ENCODE assay signal across 8 cellular contexts in the genomic region with DNA sequence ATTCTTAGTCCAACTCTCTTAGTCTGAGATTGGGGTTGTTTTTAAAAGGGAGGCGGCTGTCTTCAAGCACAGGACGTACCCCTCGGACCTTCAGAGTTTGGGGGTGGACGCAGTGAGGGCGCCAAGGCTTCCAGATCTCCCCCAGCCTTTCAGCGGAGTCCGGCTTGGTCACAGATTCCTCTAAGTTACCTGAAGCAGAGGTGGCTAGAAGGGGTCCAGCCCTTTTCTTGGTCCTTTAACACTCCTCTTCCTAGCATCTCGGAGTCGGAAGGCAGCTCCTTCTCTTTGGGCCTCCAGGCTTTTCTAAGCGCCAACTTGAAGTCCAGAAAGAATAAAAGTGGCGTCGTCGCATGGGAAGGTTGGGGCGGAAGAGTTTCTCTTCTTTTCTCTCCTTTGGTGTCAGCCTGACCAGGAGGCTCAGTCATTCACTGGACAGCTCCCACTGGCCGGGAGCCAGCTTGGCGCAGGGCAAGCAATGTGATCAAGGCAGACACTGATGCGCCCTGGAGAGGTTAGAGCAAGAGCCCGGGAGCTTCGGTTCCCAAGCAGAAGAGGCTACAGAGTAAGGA. TPM values are rescaled to one million over a fixed set of nuclear protein-coding genes. Genes with fewer than 3 reads are reported as not detected.
DNase-seq lines count a peak whose midpoint lies in the region; ATAC-seq and TF ChIP-seq lines count a peak whose summit lies in the region.

No MANE protein-coding gene starts in this region.

- DNase-seq in CD14-positive monocyte (ENCODE audit: low spot score) (no peak), WTC11 (ENCODE audit: low spot score) (peak; percentile 64), fibroblast of the conjunctiva (ENCODE audit: low read depth) (peak; percentile 41), neural crest cell (ENCODE audit: low read depth, low spot score) (no peak), OCI-M2 (lab: John Stamatoyannopoulos, UW; ENCODE audit: unreplicated experiment) (no peak)

- POLR2A ChIA-PET in WTC11 (lab: Charles Lee), result interaction anchor here (1.0 kb wide), 1 partner anchor 289 kb away, joined by 4 read pairs; the partner anchor contains the start of gene PARP2

- intact Hi-C loops in CD14-positive monocyte (cut with micrococcal nuclease), result loop anchor here in 1 of 2 donors (5.0 kb wide), 1 partner anchor 50 kb away; the partner anchor contains the start of gene RNASE4

- H3K27me3 Mint-ChIP-seq in CD14-positive monocyte (ENCODE audit: low read depth in 3 of 3) (peaks cover 95 to 99% (median 95%) of the 10 kb centered on the region in 3 donors), WTC11 (ENCODE audit: low read depth) (peaks cover 58% of the 10 kb centered on the region), neural crest cell (ENCODE audit: low read depth) (peaks cover 97% of the 10 kb centered on the region)

- CTCF ChIA-PET in WTC11 (lab: Charles Lee), result interaction anchor here (0.9 to 3.1 kb wide), 11 partner anchors 9 to 339 kb away, joined by 3 to 30 read pairs (median 5); no protein-coding TSS in a partner anchor

- H3K36me3 Mint-ChIP-seq in CD14-positive monocyte, result peaks cover 8 to 28% of the 10 kb centered on the region in 2 donors
- H3K36me3 Mint-ChIP-seq in WTC11, result no peaks in the 10 kb centered on the region
- H3K36me3 Mint-ChIP-seq in neural crest cell (ENCODE audit: low read depth), result peaks cover 9% of the 10 kb centered on the region

- peak overlapping the region in 1 of 7 donors; percentile 21 for H3K27ac Mint-ChIP-seq in CD14-positive monocyte
- no peak overlapping the region for H3K27ac Mint-ChIP-seq in WTC11
- H3K27ac Mint-ChIP-seq in neural crest cell (ENCODE audit: unreplicated experiment), result no peak overlapping the region

- H3K9me3 Mint-ChIP-seq in CD14-positive monocyte (peaks cover 8 to 46% (median 35%) of the 10 kb centered on the region in 7 donors), WTC11 (0 out of 2 replicates have a peak, but pooled peaks cover 4% of the 10 kb centered on the region), neural crest cell (peaks cover 9% of the 10 kb centered on the region)

- peaks cover 39% of the 10 kb centered on the region for H3K4me1 Mint-ChIP-seq in CD14-positive monocyte
- peaks cover 23% of the 10 kb centered on the region for H3K4me1 Mint-ChIP-seq in WTC11
- H3K4me1 Mint-ChIP-seq in neural crest cell, result peaks cover 38% of the 10 kb centered on the region

- no peak for TF ChIP-seq CTCF in CD14-positive monocyte (IDR thresholded peaks at IDR 0.05)
- no peak for TF ChIP-seq CTCF in WTC11 (IDR thresholded peaks at IDR 0.05)
- TF ChIP-seq CTCF in neural crest cell (conservative IDR thresholded peaks at IDR 0.05), result no peak

- H3K4me3 Mint-ChIP-seq in CD14-positive monocyte, result peak overlapping the region; percentile 78 to 88
- H3K4me3 Mint-ChIP-seq in WTC11, result peak overlapping the region; percentile 93
- H3K4me3 Mint-ChIP-seq in neural crest cell, result peak overlapping the region; percentile 89

- ATAC-seq in HG02759 (IDR thresholded peaks at IDR 0.05; ENCODE audit: unreplicated experiment) (peak; percentile 5), WTC11 (peak; percentile 23), HG02623 (IDR thresholded peaks at IDR 0.05; ENCODE audit: unreplicated experiment) (no peak), GM18511 (IDR thresholded peaks at IDR 0.05; ENCODE audit: unreplicated experiment) (no peak)

TF ChIP-seq in WTC11, 78 proteins besides CTCF, POLR2A, EP300 and RAD21 (continues in another document):
- TF ChIP-seq, protein P1, sequence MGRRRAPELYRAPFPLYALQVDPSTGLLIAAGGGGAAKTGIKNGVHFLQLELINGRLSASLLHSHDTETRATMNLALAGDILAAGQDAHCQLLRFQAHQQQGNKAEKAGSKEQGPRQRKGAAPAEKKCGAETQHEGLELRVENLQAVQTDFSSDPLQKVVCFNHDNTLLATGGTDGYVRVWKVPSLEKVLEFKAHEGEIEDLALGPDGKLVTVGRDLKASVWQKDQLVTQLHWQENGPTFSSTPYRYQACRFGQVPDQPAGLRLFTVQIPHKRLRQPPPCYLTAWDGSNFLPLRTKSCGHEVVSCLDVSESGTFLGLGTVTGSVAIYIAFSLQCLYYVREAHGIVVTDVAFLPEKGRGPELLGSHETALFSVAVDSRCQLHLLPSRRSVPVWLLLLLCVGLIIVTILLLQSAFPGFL (CRISPR knock-in tag; IDR thresholded peaks at IDR 0.05; ENCODE audit: borderline replicate concordance), result no peak
- TF ChIP-seq STAT6 (CRISPR knock-in tag; conservative IDR thresholded peaks at IDR 0.05; ENCODE audit: low read depth) (no peak), FOXP1 (CRISPR knock-in tag; IDR thresholded peaks at IDR 0.05; ENCODE audit: borderline replicate concordance) (no peak), E2F4 (CRISPR knock-in tag; IDR thresholded peaks at IDR 0.05; ENCODE audit: borderline replicate concordance, low read depth) (no peak), SMAD4 (CRISPR knock-in tag; IDR thresholded peaks at IDR 0.05) (no peak)
- TF ChIP-seq, protein P2, sequence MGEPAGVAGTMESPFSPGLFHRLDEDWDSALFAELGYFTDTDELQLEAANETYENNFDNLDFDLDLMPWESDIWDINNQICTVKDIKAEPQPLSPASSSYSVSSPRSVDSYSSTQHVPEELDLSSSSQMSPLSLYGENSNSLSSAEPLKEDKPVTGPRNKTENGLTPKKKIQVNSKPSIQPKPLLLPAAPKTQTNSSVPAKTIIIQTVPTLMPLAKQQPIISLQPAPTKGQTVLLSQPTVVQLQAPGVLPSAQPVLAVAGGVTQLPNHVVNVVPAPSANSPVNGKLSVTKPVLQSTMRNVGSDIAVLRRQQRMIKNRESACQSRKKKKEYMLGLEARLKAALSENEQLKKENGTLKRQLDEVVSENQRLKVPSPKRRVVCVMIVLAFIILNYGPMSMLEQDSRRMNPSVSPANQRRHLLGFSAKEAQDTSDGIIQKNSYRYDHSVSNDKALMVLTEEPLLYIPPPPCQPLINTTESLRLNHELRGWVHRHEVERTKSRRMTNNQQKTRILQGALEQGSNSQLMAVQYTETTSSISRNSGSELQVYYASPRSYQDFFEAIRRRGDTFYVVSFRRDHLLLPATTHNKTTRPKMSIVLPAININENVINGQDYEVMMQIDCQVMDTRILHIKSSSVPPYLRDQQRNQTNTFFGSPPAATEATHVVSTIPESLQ (CRISPR knock-in tag; IDR thresholded peaks at IDR 0.05), result no peak

RNA-seq across cellular contexts. Expression of gene OR6S1, which starts 9.6 kb away (rescaled TPM):
- polyA plus RNA-seq in CD14-positive monocyte, result not detected
- total RNA-seq in WTC11 (2021) (not detected in 3 replicates), neural crest cell (not detected in 2 replicates)

RNA-seq across cellular contexts. Expression of gene RNASE12, which starts 40.7 kb away (rescaled TPM):
- polyA plus RNA-seq in CD14-positive monocyte, result not detected
- total RNA-seq in WTC11 (2021) (not detected in 3 replicates), neural crest cell (not detected in 2 replicates)

RNA-seq across cellular contexts. Expression of gene RNASE11, which starts 44.1 kb away (rescaled TPM):
- polyA plus RNA-seq in CD14-positive monocyte, result not detected
- total RNA-seq in WTC11 (2021), result not detected in 3 replicates
- total RNA-seq in neural crest cell, result not detected in 2 replicates

RNA-seq across cellular contexts. Expression of gene RNASE4, which starts 52.5 kb away (rescaled TPM):
- 10 to 100 TPM; 49.1 to 85.8 TPM for polyA plus RNA-seq in CD14-positive monocyte
- total RNA-seq in WTC11 (2021) (1.0 to 2.8 TPM (median 2.4 TPM) in 3 replicates), neural crest cell (2.6 TPM in 2 replicates)

RNA-seq across cellular contexts. Expression of gene ANG, which starts 56.7 kb away (rescaled TPM):
- 10 to 100 TPM; 31.4 to 55.7 TPM for polyA plus RNA-seq in CD14-positive monocyte
- total RNA-seq in WTC11 (2021), result 4.8 to 5.2 TPM (median 4.9 TPM) in 3 replicates
- total RNA-seq in neural crest cell, result 2.3 and 3.3 TPM in 2 replicates

Comparison
In these comparisons a context has a peak if more than half of its experiments do, and no peak if none do; other contexts are left out.
1. DNase-seq: peak in WTC11 (single experiment) and fibroblast of the conjunctiva (single experiment); none in CD14-positive monocyte (single experiment), neural crest cell (single experiment) and OCI-M2 (single experiment).
2. ATAC-seq: peak in HG02759 (single experiment) and WTC11 (single experiment); none in HG02623 (single experiment) and GM18511 (single experiment).
3. Peak in every context shown above with its lines, with median percentiles within 50 percentile points of each other: H3K4me3 Mint-ChIP-seq.